35 cellular contexts compared by ENCODE assay signal in genomic region chr5:51471642-51472041, GRCh38.
"Had no signal": no experiment of that assay in that cellular context is flagged by ENCODE, and none has a peak within 500 bp of the region (broad histone marks: within the 10 kb centered on the region; RNA-seq: fewer than 3 reads in every experiment).

No MANE protein-coding gene starts in this region.

- FAIRE-seq: endometrium, endothelial cell of umbilical vein, frontal cortex had no signal

- H3K4me3 Mint-ChIP-seq: activated CD4-positive, alpha-beta memory T cell treated with anti-CD3 and anti-CD28 coated beads for 36 hours; activated CD4-positive, alpha-beta T cell treated with anti-CD3 and anti-CD28 coated beads for 36 hours; activated CD4-positive, alpha-beta T cell treated with anti-CD3 and anti-CD28 coated beads, Interleukin-2, amount 10 ng/mL, durations not matched to agents 24 days and 14 days; activated CD8-positive, alpha-beta memory T cell treated with anti-CD3 and anti-CD28 coated beads, Interleukin-2, amount 10 ng/mL, durations not matched to agents 7 days and 5 days; activated CD8-positive, alpha-beta T cell treated with anti-CD3 and anti-CD28 coated beads, Interleukin-2, amount 10 ng/mL, durations not matched to agents 7 days and 5 days; activated naive CD4-positive, alpha-beta T cell treated with anti-CD3 and anti-CD28 coated beads for 36 hours; activated naive CD4-positive, alpha-beta T cell treated with anti-CD3 and anti-CD28 coated beads, Interleukin-2, amount 50 U/mL, for 24 hours; activated naive CD8-positive, alpha-beta T cell treated with anti-CD3 and anti-CD28 coated beads for 36 hours; activated naive CD8-positive, alpha-beta T cell treated with anti-CD3 and anti-CD28 coated beads, Interleukin-2, amount 50 U/mL, for 24 hours; activated T-helper 1 cell treated with anti-CD3 and anti-CD28 coated beads, Interleukin-12 subunit alpha, Interleukin-12 subunit beta, Interleukin-2, Interleukin-4 antibody, amounts not matched to agents 30 ng/mL and 10 ng/mL and 1 ng/mL, durations not matched to agents 14 hours and 24 hours and 36 hours; brain had no signal

- H3K36me3 Mint-ChIP-seq: activated CD4-positive, alpha-beta memory T cell treated with anti-CD3 and anti-CD28 coated beads for 36 hours; activated CD8-positive, alpha-beta memory T cell treated with anti-CD3 and anti-CD28 coated beads, Interleukin-2, amount 10 ng/mL, durations not matched to agents 7 days and 5 days; activated naive CD4-positive, alpha-beta T cell treated with anti-CD3 and anti-CD28 coated beads, Interleukin-2, amount 50 U/mL, for 24 hours; activated naive CD8-positive, alpha-beta T cell treated with anti-CD3 and anti-CD28 coated beads for 36 hours; brain had no signal

- H3K9me3 Mint-ChIP-seq: activated CD4-positive, alpha-beta memory T cell treated with anti-CD3 and anti-CD28 coated beads for 36 hours; activated CD4-positive, alpha-beta T cell treated with anti-CD3 and anti-CD28 coated beads, Interleukin-2, amount 10 ng/mL, durations not matched to agents 24 days and 14 days; activated naive CD4-positive, alpha-beta T cell treated with anti-CD3 and anti-CD28 coated beads for 36 hours; activated naive CD4-positive, alpha-beta T cell treated with anti-CD3 and anti-CD28 coated beads, Interleukin-2, amount 50 U/mL, for 24 hours; activated naive CD8-positive, alpha-beta T cell treated with anti-CD3 and anti-CD28 coated beads for 36 hours; activated naive CD8-positive, alpha-beta T cell treated with anti-CD3 and anti-CD28 coated beads, Interleukin-2, amount 50 U/mL, for 24 hours; activated T-helper 1 cell treated with anti-CD3 and anti-CD28 coated beads, Interleukin-12 subunit alpha, Interleukin-12 subunit beta, Interleukin-2, Interleukin-4 antibody, amounts not matched to agents 30 ng/mL and 10 ng/mL and 1 ng/mL, durations not matched to agents 14 hours and 24 hours and 36 hours; activated T-helper 2 cell treated with anti-CD3 and anti-CD28 coated beads, Interferon-gamma antibody, Interleukin-2, Interleukin-4, amounts not matched to agents 10 μg/mL and 5 μg/mL and 100 μg/mL, durations not matched to agents 14 hours and 24 hours and 36 hours; brain had no signal

- H3K4me3 ChIP-seq: adrenal gland, breast epithelium, cardiac muscle cell, colonic mucosa, esophagus squamous epithelium had no signal

- H3K9me3 ChIP-seq: adrenal gland, breast epithelium, colonic mucosa, esophagus squamous epithelium had no signal

- H3K27ac Mint-ChIP-seq: activated CD4-positive, alpha-beta memory T cell treated with anti-CD3 and anti-CD28 coated beads for 36 hours; activated CD4-positive, alpha-beta T cell treated with anti-CD3 and anti-CD28 coated beads for 36 hours; activated CD4-positive, alpha-beta T cell treated with anti-CD3 and anti-CD28 coated beads, Interleukin-2, amount 10 ng/mL, durations not matched to agents 24 days and 14 days; activated CD8-positive, alpha-beta memory T cell treated with anti-CD3 and anti-CD28 coated beads, Interleukin-2, amount 10 ng/mL, durations not matched to agents 7 days and 5 days; activated CD8-positive, alpha-beta T cell treated with anti-CD3 and anti-CD28 coated beads, Interleukin-2, amount 10 ng/mL, durations not matched to agents 7 days and 5 days; activated naive CD4-positive, alpha-beta T cell treated with anti-CD3 and anti-CD28 coated beads for 36 hours; activated naive CD4-positive, alpha-beta T cell treated with anti-CD3 and anti-CD28 coated beads, Interleukin-2, amount 50 U/mL, for 24 hours; activated naive CD8-positive, alpha-beta T cell treated with anti-CD3 and anti-CD28 coated beads for 36 hours; activated naive CD8-positive, alpha-beta T cell treated with anti-CD3 and anti-CD28 coated beads, Interleukin-2, amount 50 U/mL, for 24 hours; activated T-helper 1 cell treated with anti-CD3 and anti-CD28 coated beads, Interleukin-12 subunit alpha, Interleukin-12 subunit beta, Interleukin-2, Interleukin-4 antibody, amounts not matched to agents 30 ng/mL and 10 ng/mL and 1 ng/mL, durations not matched to agents 14 hours and 24 hours and 36 hours; activated T-helper 2 cell treated with anti-CD3 and anti-CD28 coated beads, Interferon-gamma antibody, Interleukin-2, Interleukin-4, amounts not matched to agents 10 μg/mL and 5 μg/mL and 100 μg/mL, durations not matched to agents 14 hours and 24 hours and 36 hours; brain had no signal

- H3K27me3 ChIP-seq: adrenal gland, breast epithelium, colonic mucosa, esophagus squamous epithelium had no signal

- H3K27ac ChIP-seq: adrenal gland, breast epithelium, cardiac muscle cell, colonic mucosa, epithelial cell of prostate, esophagus squamous epithelium had no signal

- ATAC-seq: activated CD4-positive, alpha-beta T cell treated with anti-CD3 and anti-CD28 coated beads for 36 hours; activated CD8-positive, alpha-beta memory T cell treated with anti-CD3 and anti-CD28 coated beads, Interleukin-2, amount 10 ng/mL, durations not matched to agents 7 days and 5 days; activated CD8-positive, alpha-beta T cell treated with anti-CD3 and anti-CD28 coated beads, Interleukin-2, amount 10 ng/mL, durations not matched to agents 7 days and 5 days; activated naive CD8-positive, alpha-beta T cell treated with anti-CD3 and anti-CD28 coated beads, Interleukin-2, amount 50 U/mL, for 24 hours had no signal

- H3K4me1 ChIP-seq: adrenal gland, breast epithelium, colonic mucosa, esophagus squamous epithelium had no signal

- H3K36me3 ChIP-seq: adrenal gland, breast epithelium, cardiac muscle cell, colonic mucosa, esophagus squamous epithelium had no signal

- DNase-seq: activated CD4-positive, alpha-beta memory T cell treated with anti-CD3 and anti-CD28 coated beads for 36 hours; activated CD4-positive, alpha-beta T cell treated with anti-CD3 and anti-CD28 coated beads for 36 hours; activated CD4-positive, alpha-beta T cell treated with anti-CD3 and anti-CD28 coated beads, Interleukin-2, amount 10 ng/mL, durations not matched to agents 24 days and 14 days; activated CD4-positive, CD25-positive, alpha-beta regulatory T cell; activated CD4-positive, CD25-positive, alpha-beta regulatory T cell treated with anti-CD3 and anti-CD28 coated beads, Interleukin-2, amount 50 U/mL, for 72 hours; activated CD8-positive, alpha-beta memory T cell treated with anti-CD3 and anti-CD28 coated beads, Interleukin-2, amount 10 ng/mL, durations not matched to agents 7 days and 5 days; activated CD8-positive, alpha-beta memory T cell treated with anti-CD3 and anti-CD28 coated beads, Interleukin-2, amount 50 U/mL, for 4 hours; activated CD8-positive, alpha-beta T cell treated with anti-CD3 and anti-CD28 coated beads, Interleukin-2, amount 10 ng/mL, durations not matched to agents 7 days and 5 days; activated effector memory CD4-positive, alpha-beta T cell treated with anti-CD3 and anti-CD28 coated beads, Interleukin-2, amount 50 U/mL, for 16 hours; activated naive CD4-positive, alpha-beta T cell treated with anti-CD3 and anti-CD28 coated beads for 36 hours; activated naive CD8-positive, alpha-beta T cell treated with anti-CD3 and anti-CD28 coated beads for 36 hours; activated naive CD8-positive, alpha-beta T cell treated with anti-CD3 and anti-CD28 coated beads, Interleukin-2, amount 50 U/mL, for 24 hours; activated T-cell treated with anti-CD3 and anti-CD28 coated beads, Interleukin-2, amount 50 U/mL, for 1 hour; activated T-cell treated with anti-CD3 and anti-CD28 coated beads, Interleukin-2, amount 50 U/mL, for 48 hours; adrenal gland; amygdala; aorta; central memory CD4-positive, alpha-beta T cell; cerebellar nuclear complex; colonic mucosa; effector CD8-positive, alpha-beta T cell; esophagus squamous epithelium; foreskin fibroblast; head of caudate nucleus; T-helper 2 cell had no signal

- H3K27me3 Mint-ChIP-seq: activated CD4-positive, alpha-beta memory T cell treated with anti-CD3 and anti-CD28 coated beads for 36 hours; activated CD4-positive, alpha-beta T cell treated with anti-CD3 and anti-CD28 coated beads for 36 hours; activated CD4-positive, alpha-beta T cell treated with anti-CD3 and anti-CD28 coated beads, Interleukin-2, amount 10 ng/mL, durations not matched to agents 24 days and 14 days; activated CD8-positive, alpha-beta memory T cell treated with anti-CD3 and anti-CD28 coated beads, Interleukin-2, amount 10 ng/mL, durations not matched to agents 7 days and 5 days; activated naive CD4-positive, alpha-beta T cell treated with anti-CD3 and anti-CD28 coated beads, Interleukin-2, amount 50 U/mL, for 24 hours; activated naive CD8-positive, alpha-beta T cell treated with anti-CD3 and anti-CD28 coated beads for 36 hours; brain had no signal

- H3K4me1 Mint-ChIP-seq: activated CD4-positive, alpha-beta T cell treated with anti-CD3 and anti-CD28 coated beads for 36 hours; activated CD4-positive, alpha-beta T cell treated with anti-CD3 and anti-CD28 coated beads, Interleukin-2, amount 10 ng/mL, durations not matched to agents 24 days and 14 days; activated CD8-positive, alpha-beta memory T cell treated with anti-CD3 and anti-CD28 coated beads, Interleukin-2, amount 10 ng/mL, durations not matched to agents 7 days and 5 days; activated naive CD4-positive, alpha-beta T cell treated with anti-CD3 and anti-CD28 coated beads, Interleukin-2, amount 50 U/mL, for 24 hours; activated naive CD8-positive, alpha-beta T cell treated with anti-CD3 and anti-CD28 coated beads for 36 hours; activated naive CD8-positive, alpha-beta T cell treated with anti-CD3 and anti-CD28 coated beads, Interleukin-2, amount 50 U/mL, for 24 hours; brain had no signal
